In the genomic region with DNA sequence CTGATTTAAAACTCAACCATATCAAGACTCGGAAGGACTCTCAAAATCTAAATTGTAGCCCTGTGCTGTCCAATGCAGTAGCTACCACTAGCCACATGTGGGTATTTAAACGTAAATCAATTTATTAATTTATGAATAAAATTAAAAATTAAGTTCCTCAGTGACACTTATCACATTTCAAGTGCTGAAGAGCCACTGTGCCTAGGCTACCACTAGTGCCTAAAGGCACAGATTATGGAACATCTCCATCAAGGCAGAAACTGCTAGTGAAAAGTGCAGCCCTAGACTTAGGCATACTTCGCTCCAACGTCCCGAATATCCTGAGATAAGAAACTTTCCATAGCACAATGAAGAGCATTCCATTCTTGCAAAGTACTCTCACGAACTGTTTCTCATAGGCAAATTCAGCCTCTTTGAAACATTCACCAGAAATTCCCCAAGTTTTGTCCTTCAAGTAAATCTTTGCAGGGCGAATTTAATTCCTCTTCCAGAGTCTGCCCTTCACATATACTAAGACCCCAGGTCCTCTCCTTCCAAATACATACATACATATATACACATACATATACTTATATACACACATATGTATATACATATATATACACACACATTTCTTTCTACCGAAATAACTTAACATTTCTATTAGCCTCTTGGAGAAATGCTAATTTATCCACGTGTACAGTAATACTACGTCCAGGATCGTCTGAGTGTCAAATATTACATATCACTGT, we compare ENCODE assay signal across 8 cellular contexts. TPM values are rescaled to one million over a fixed set of nuclear protein-coding genes. Genes with fewer than 3 reads are reported as not detected.
DNase-seq lines count a peak whose midpoint lies in the region; ATAC-seq and TF ChIP-seq lines count a peak whose summit lies in the region.

No MANE protein-coding gene starts in this region.

- H3K4me1 ChIP-seq in A673 (ENCODE audit: insufficient read depth, low read length, poor library complexity, severe bottlenecking) (peaks cover 4% of the 10 kb centered on the region), mesodermal cell (ENCODE audit: control insufficient read depth, insufficient read depth, low read length, poor library complexity, severe bottlenecking) (peaks cover 10% of the 10 kb centered on the region)

- H3K27ac ChIP-seq in A673 (ENCODE audit: low read depth, low read length, poor library complexity, severe bottlenecking) (peak overlapping the region; percentile 99), caudate nucleus (ENCODE audit: low read depth, low read length) (peak overlapping the region; percentile 98), mesodermal cell (ENCODE audit: low read depth, low read length, severe bottlenecking) (peak overlapping the region; percentile 99)

- H3K36me3 ChIP-seq in A673 (ENCODE audit: insufficient read depth, low read length, poor library complexity, severe bottlenecking), result no peaks in the 10 kb centered on the region
- no peaks in the 10 kb centered on the region for H3K36me3 ChIP-seq in mesodermal cell (ENCODE audit: control insufficient read depth, insufficient read depth, low read length)

- intact Hi-C loops in A673 (cut with micrococcal nuclease; ENCODE audit: unreplicated experiment), result loop anchor here (2.0 to 5.0 kb wide), 2 partner anchors 78 to 519 kb away; no protein-coding TSS in a partner anchor

- peaks cover 8 to 23% (median 10%) of the 10 kb centered on the region in 3 donors for H3K4me1 Mint-ChIP-seq in IgD-negative memory B cell

- TF ChIP-seq CTCF in A673 (conservative IDR thresholded peaks at IDR 0.05; ENCODE audit: low read depth, low read length) (no peak), GM10248 (IDR thresholded peaks at IDR 0.05; ENCODE audit: control extremely low read depth, extremely low read depth, low read depth, missing control alignments) (no peak)

- no peaks in the 10 kb centered on the region for H3K36me3 Mint-ChIP-seq in IgD-negative memory B cell

- no peaks in the 10 kb centered on the region for H3K27me3 Mint-ChIP-seq in IgD-negative memory B cell

- DNase-seq in A673 (ENCODE audit: low spot score) (no peak), caudate nucleus (lab: John Stamatoyannopoulos, UW) (no peak), GM10248 (ENCODE audit: extremely low spot score) (no peak), GF-D8 (lab: John Stamatoyannopoulos, UW) (no peak), NOMO-1 (lab: John Stamatoyannopoulos, UW; ENCODE audit: unreplicated experiment in 2 of 2) (no peak)

- H3K4me3 Mint-ChIP-seq in IgD-negative memory B cell, result peak overlapping the region; percentile 97 to 100 (median 99)

- 37% methylated on average over 9 of the region's 11 CpGs for WGBS in mesodermal cell (ENCODE audit: insufficient coverage in 2 of 2), 2 experiments

- POLR2A ChIA-PET in A673 (lab: Charles Lee; ENCODE audit: low non-redundant PET), result no interaction called here
- POLR2A ChIA-PET in GM10248 (lab: Yijun Ruan, JAX), result no interaction called here

- H3K4me3 ChIP-seq in A673 (ENCODE audit: low read depth, low read length, poor library complexity, severe bottlenecking) (peak overlapping the region; percentile 95), mesodermal cell (ENCODE audit: extremely low read depth, insufficient read depth, low read length, poor library complexity, severe bottlenecking) (peak overlapping the region; percentile 86)

- H3K27ac Mint-ChIP-seq in IgD-negative memory B cell, result peak overlapping the region; percentile 98 to 99 (median 99)

- CTCF ChIA-PET in A673 (lab: Charles Lee), result interaction anchor here (1.7 kb wide), 1 partner anchor 546 kb away, joined by 7 read pairs; no protein-coding TSS in a partner anchor
- CTCF ChIA-PET in GM10248 (lab: Yijun Ruan, JAX), result interaction anchor here (1.0 to 1.9 kb wide), 4 partner anchors 10 to 547 kb away, joined by 3 to 6 read pairs (median 4); no protein-coding TSS in a partner anchor

- BruUV-seq in A673 (replicated peaks; lab: Mats Ljungman, UMichigan), result no TSS peak

- no peaks in the 10 kb centered on the region for H3K9me3 ChIP-seq in A673 (ENCODE audit: low read depth, low read length, poor library complexity, severe bottlenecking)
- H3K9me3 ChIP-seq in mesodermal cell (ENCODE audit: control insufficient read depth, low read length), result no peaks in the 10 kb centered on the region

- ATAC-seq in HG03469 (IDR thresholded peaks at IDR 0.05; ENCODE audit: unreplicated experiment), result no peak

- no peaks in the 10 kb centered on the region for H3K27me3 ChIP-seq in A673 (replicated peaks; ENCODE audit: insufficient read depth, low read depth, low read length, poor library complexity)

- H3K9me3 Mint-ChIP-seq in IgD-negative memory B cell, result no peaks in the 10 kb centered on the region

RNA-seq across cellular contexts. Expression of a gene that starts 1.3 kb away (rescaled TPM):
- 10.8 and 14.2 TPM in 2 replicates for total RNA-seq in A673 (2021)
- 8.5 TPM for polyA plus RNA-seq in IgD-negative memory B cell
- 18.9 TPM for polyA plus RNA-seq in mesodermal cell (2013, experiment 1 of 2)
- polyA plus RNA-seq in mesodermal cell (2013, experiment 2 of 2), result 25.7 TPM

RNA-seq across cellular contexts. Expression of a gene that starts 48.3 kb away (rescaled TPM):
- total RNA-seq in A673 (2021), result 4.0 and 4.9 TPM in 2 replicates
- polyA plus RNA-seq in IgD-negative memory B cell, result 2.9 TPM
- 6.6 TPM for polyA plus RNA-seq in mesodermal cell (2013, experiment 1 of 2)
- 6.6 TPM for polyA plus RNA-seq in mesodermal cell (2013, experiment 2 of 2)
